ENCODE assay signal across 8 cellular contexts in genomic region chr3:183447206-183448001, GRCh38. TPM values are rescaled to one million over a fixed set of nuclear protein-coding genes. Genes with fewer than 3 reads are reported as not detected.
DNase-seq lines count a peak whose midpoint lies in the region; ATAC-seq and TF ChIP-seq lines count a peak whose summit lies in the region.

No MANE protein-coding gene starts in this region.

- H3K9me3 Mint-ChIP-seq in T-helper 1 cell treated with Interleukin-12 subunit alpha and Interleukin-12 subunit beta and Interleukin-4 antibody, amounts not matched to agents 30 μg/mL and 1 μg/mL, for 36 hours, result peaks cover 24% of the 10 kb centered on the region

- peaks cover 18% of the 10 kb centered on the region for H3K4me1 Mint-ChIP-seq in T-helper 1 cell treated with Interleukin-12 subunit alpha and Interleukin-12 subunit beta and Interleukin-4 antibody, amounts not matched to agents 30 μg/mL and 1 μg/mL, for 36 hours (ENCODE audit: low read depth)

- peaks cover 17% of the 10 kb centered on the region for H3K27me3 Mint-ChIP-seq in T-helper 1 cell treated with Interleukin-12 subunit alpha and Interleukin-12 subunit beta and Interleukin-4 antibody, amounts not matched to agents 30 μg/mL and 1 μg/mL, for 36 hours (ENCODE audit: low read depth)

- peak overlapping the region; percentile 93 for H3K4me3 Mint-ChIP-seq in T-helper 1 cell treated with Interleukin-12 subunit alpha and Interleukin-12 subunit beta and Interleukin-4 antibody, amounts not matched to agents 30 μg/mL and 1 μg/mL, for 36 hours

- H3K27me3 ChIP-seq in right cardiac atrium (ENCODE audit: control insufficient read depth, insufficient read depth), result no peaks in the 10 kb centered on the region
- H3K27me3 ChIP-seq in prostate gland (replicated peaks; ENCODE audit: insufficient read depth), result no peaks in the 10 kb centered on the region

- H3K4me1 ChIP-seq in right cardiac atrium (ENCODE audit: control insufficient read depth, insufficient read depth, low read length) (no peaks in the 10 kb centered on the region), prostate gland (replicated peaks) (no peaks in the 10 kb centered on the region), urinary bladder (ENCODE audit: insufficient read depth) (no peaks in the 10 kb centered on the region)

- H3K36me3 ChIP-seq in prostate gland, result no peaks in the 10 kb centered on the region
- no peaks in the 10 kb centered on the region for H3K36me3 ChIP-seq in urinary bladder (ENCODE audit: insufficient read depth)

- H3K27ac Mint-ChIP-seq in T-helper 1 cell treated with Interleukin-12 subunit alpha and Interleukin-12 subunit beta and Interleukin-4 antibody, amounts not matched to agents 30 μg/mL and 1 μg/mL, for 36 hours, result peak overlapping the region; percentile 86

- H3K27ac ChIP-seq in angular gyrus (ENCODE audit: low read depth, low read length), result peak overlapping the region; percentile 86
- peak overlapping the region; percentile 45 for H3K27ac ChIP-seq in right cardiac atrium (ENCODE audit: low read length)
- H3K27ac ChIP-seq in prostate gland, result peak overlapping the region; percentile 66
- H3K27ac ChIP-seq in urinary bladder (ENCODE audit: low read depth), result peak overlapping the region; percentile 53

- TF ChIP-seq CTCF in prostate gland (IDR thresholded peaks at IDR 0.05), result peak in 2 of 4 experiments; percentile 11

- WGBS in right cardiac atrium, result under 1% methylated on average over 54 of the region's 54 CpGs
- under 1% methylated on average over 48 of the region's 54 CpGs for WGBS in prostate gland
- under 1% methylated on average over 54 of the region's 54 CpGs for WGBS in urinary bladder

- peak; percentile 75 for ATAC-seq in HG02678 (IDR thresholded peaks at IDR 0.05; ENCODE audit: unreplicated experiment)
- ATAC-seq in right cardiac atrium, result peak; percentile 91 to 93

- peaks cover 11% of the 10 kb centered on the region for H3K36me3 Mint-ChIP-seq in T-helper 1 cell treated with Interleukin-12 subunit alpha and Interleukin-12 subunit beta and Interleukin-4 antibody, amounts not matched to agents 30 μg/mL and 1 μg/mL, for 36 hours (ENCODE audit: low read depth)

- H3K9me3 ChIP-seq in right cardiac atrium (ENCODE audit: control insufficient read depth, low read length) (peaks cover 2% of the 10 kb centered on the region), prostate gland (no peaks in the 10 kb centered on the region)

- H3K4me3 ChIP-seq in right cardiac atrium (ENCODE audit: low read length), result peak overlapping the region; percentile 46
- H3K4me3 ChIP-seq in prostate gland, result peak overlapping the region; percentile 48
- H3K4me3 ChIP-seq in urinary bladder (ENCODE audit: low read depth, low read length), result peak overlapping the region; percentile 69

- peak; percentile 91 for DNase-seq in GM03348 (ENCODE audit: low spot score)
- peak; percentile 76 for DNase-seq in NCI-H1694 (lab: John Stamatoyannopoulos, UW)
- DNase-seq in right cardiac atrium, result peak; percentile 89 to 94 (median 92)
- peak; percentile 73 for DNase-seq in prostate gland (ENCODE audit: low spot score)

- TF ChIP-seq POLR2A in prostate gland (IDR thresholded peaks at IDR 0.05), result no peak

- intact Hi-C loops in right cardiac atrium (cut with DNase I) (no loop called here), prostate gland (cut with DNase I) (no loop called here)

RNA-seq across cellular contexts. Expression of gene MCF2L2, which starts 19.0 kb away (rescaled TPM):
- under 1 TPM in 2 of 4 donors, not detected in 2; 0.23 to 0.32 TPM for total RNA-seq in right cardiac atrium
- polyA plus RNA-seq in right cardiac atrium, result 0.07 TPM
- 1 to 10 TPM in 1 of 2 donors, under 1 TPM in 1; 0.41 to 4.0 TPM for total RNA-seq in prostate gland
- total RNA-seq in urinary bladder, result 3.6 TPM
- polyA plus RNA-seq in urinary bladder, result 0.44 TPM

Comparison
In these comparisons a context has a peak if more than half of its experiments do, and no peak if none do; other contexts are left out.
1. Peak in every context shown above with its lines: DNase-seq, ATAC-seq, H3K4me3 ChIP-seq and H3K27ac ChIP-seq.